In the genomic region with DNA sequence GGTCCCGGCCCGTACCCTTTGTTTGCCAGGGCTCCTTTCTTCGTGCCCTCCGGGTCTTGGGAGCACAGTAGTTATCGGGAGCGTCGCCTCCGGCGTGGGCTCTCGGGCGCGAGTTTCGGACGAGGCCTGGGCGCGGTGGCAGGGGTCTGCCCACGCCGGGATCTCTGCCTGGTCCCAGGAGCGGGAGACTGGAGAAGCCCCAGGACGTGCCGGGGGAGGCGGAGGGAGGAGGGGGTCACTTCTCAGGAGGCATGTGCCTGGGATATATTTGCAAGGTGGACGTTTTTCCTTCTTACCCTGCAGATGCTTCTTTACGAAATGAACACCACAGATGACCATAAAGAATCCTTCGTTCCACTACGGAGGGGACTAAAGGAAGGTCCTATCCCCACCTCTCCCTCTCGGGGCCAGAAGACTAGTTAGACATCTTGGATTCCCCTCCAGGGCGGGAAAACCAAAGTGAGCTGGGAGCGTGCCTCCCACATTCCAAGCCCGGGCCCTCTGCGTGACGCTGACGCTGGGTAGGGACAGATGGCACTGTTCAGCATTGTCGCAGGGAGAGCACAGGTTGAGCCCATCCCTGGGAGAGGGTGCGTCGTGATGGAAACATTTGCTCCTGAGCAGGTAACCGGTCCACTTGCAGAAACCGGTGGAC, we compare ENCODE assay signal across 1 cellular context.
TF ChIP-seq lines count a peak whose summit lies in the region.

No MANE protein-coding gene starts in this region.

TF ChIP-seq in WTC11, 78 proteins besides CTCF, POLR2A, EP300 and RAD21 (continued from another document and continues in another):
- no peak for TF ChIP-seq ARID4B (CRISPR knock-in tag; IDR thresholded peaks at IDR 0.05; ENCODE audit: borderline replicate concordance)
- no peak for TF ChIP-seq NFATC4 (CRISPR knock-in tag; IDR thresholded peaks at IDR 0.05)
- 0 out of 2 replicates have a peak, but pooled peaks have one; percentile 44 for TF ChIP-seq ZNF532 (CRISPR knock-in tag; IDR thresholded peaks at IDR 0.05; ENCODE audit: borderline replicate concordance)
- no peak for TF ChIP-seq ZBTB21 (CRISPR knock-in tag; IDR thresholded peaks at IDR 0.05; ENCODE audit: borderline replicate concordance)
- no peak for TF ChIP-seq MLX (CRISPR knock-in tag; IDR thresholded peaks at IDR 0.05)
- TF ChIP-seq ESRRA (CRISPR knock-in tag; IDR thresholded peaks at IDR 0.05; ENCODE audit: borderline replicate concordance), result no peak
- TF ChIP-seq ZNF671 (CRISPR knock-in tag; IDR thresholded peaks at IDR 0.05), result no peak
- 0 out of 2 replicates have a peak, but pooled peaks have one; percentile 37 for TF ChIP-seq ZNF232 (CRISPR knock-in tag; IDR thresholded peaks at IDR 0.05)
- 0 out of 2 replicates have a peak, but pooled peaks have one; percentile 10 for TF ChIP-seq EMX1 (CRISPR knock-in tag; IDR thresholded peaks at IDR 0.05)
- TF ChIP-seq, protein P1, sequence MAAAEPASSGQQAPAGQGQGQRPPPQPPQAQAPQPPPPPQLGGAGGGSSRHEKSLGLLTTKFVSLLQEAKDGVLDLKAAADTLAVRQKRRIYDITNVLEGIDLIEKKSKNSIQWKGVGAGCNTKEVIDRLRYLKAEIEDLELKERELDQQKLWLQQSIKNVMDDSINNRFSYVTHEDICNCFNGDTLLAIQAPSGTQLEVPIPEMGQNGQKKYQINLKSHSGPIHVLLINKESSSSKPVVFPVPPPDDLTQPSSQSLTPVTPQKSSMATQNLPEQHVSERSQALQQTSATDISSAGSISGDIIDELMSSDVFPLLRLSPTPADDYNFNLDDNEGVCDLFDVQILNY (CRISPR knock-in tag; IDR thresholded peaks at IDR 0.05), result no peak; the same call in 1 of the 2 replicates
- no peak; the same call in 1 of the 2 replicates for TF ChIP-seq TP53 (CRISPR knock-in tag; IDR thresholded peaks at IDR 0.05)
- TF ChIP-seq, protein P2, sequence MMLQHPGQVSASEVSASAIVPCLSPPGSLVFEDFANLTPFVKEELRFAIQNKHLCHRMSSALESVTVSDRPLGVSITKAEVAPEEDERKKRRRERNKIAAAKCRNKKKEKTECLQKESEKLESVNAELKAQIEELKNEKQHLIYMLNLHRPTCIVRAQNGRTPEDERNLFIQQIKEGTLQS (CRISPR knock-in tag; conservative IDR thresholded peaks at IDR 0.05), result no peak
- TF ChIP-seq RELA (CRISPR knock-in tag; IDR thresholded peaks at IDR 0.05; ENCODE audit: borderline replicate concordance), result no peak; the same call in 1 of the 2 replicates
- no peak for TF ChIP-seq NR3C1 (CRISPR knock-in tag; conservative IDR thresholded peaks at IDR 0.05; ENCODE audit: low read depth)
- no peak for TF ChIP-seq SMAD4 (CRISPR knock-in tag; IDR thresholded peaks at IDR 0.05)
- TF ChIP-seq OVOL2 (CRISPR knock-in tag; IDR thresholded peaks at IDR 0.05; ENCODE audit: borderline replicate concordance), result no peak
- no peak for TF ChIP-seq AR (CRISPR knock-in tag; IDR thresholded peaks at IDR 0.05)
- no peak for TF ChIP-seq MYBL2 (CRISPR knock-in tag; IDR thresholded peaks at IDR 0.05)
- TF ChIP-seq, protein P3, sequence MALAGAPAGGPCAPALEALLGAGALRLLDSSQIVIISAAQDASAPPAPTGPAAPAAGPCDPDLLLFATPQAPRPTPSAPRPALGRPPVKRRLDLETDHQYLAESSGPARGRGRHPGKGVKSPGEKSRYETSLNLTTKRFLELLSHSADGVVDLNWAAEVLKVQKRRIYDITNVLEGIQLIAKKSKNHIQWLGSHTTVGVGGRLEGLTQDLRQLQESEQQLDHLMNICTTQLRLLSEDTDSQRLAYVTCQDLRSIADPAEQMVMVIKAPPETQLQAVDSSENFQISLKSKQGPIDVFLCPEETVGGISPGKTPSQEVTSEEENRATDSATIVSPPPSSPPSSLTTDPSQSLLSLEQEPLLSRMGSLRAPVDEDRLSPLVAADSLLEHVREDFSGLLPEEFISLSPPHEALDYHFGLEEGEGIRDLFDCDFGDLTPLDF (CRISPR knock-in tag; IDR thresholded peaks at IDR 0.05), result peak; percentile 69; the same call in 1 of the 2 replicates
- TF ChIP-seq, protein P4, sequence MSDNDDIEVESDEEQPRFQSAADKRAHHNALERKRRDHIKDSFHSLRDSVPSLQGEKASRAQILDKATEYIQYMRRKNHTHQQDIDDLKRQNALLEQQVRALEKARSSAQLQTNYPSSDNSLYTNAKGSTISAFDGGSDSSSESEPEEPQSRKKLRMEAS (CRISPR knock-in tag; IDR thresholded peaks at IDR 0.05), result peak; percentile 59; the same call in 1 of the 2 replicates
- TF ChIP-seq TCF7 (CRISPR knock-in tag; IDR thresholded peaks at IDR 0.05; ENCODE audit: low read depth), result no peak
- TF ChIP-seq, protein P5, sequence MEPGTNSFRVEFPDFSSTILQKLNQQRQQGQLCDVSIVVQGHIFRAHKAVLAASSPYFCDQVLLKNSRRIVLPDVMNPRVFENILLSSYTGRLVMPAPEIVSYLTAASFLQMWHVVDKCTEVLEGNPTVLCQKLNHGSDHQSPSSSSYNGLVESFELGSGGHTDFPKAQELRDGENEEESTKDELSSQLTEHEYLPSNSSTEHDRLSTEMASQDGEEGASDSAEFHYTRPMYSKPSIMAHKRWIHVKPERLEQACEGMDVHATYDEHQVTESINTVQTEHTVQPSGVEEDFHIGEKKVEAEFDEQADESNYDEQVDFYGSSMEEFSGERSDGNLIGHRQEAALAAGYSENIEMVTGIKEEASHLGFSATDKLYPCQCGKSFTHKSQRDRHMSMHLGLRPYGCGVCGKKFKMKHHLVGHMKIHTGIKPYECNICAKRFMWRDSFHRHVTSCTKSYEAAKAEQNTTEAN (CRISPR knock-in tag; IDR thresholded peaks at IDR 0.05), result no peak
- TF ChIP-seq, protein P6, sequence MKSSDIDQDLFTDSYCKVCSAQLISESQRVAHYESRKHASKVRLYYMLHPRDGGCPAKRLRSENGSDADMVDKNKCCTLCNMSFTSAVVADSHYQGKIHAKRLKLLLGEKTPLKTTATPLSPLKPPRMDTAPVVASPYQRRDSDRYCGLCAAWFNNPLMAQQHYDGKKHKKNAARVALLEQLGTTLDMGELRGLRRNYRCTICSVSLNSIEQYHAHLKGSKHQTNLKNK (CRISPR knock-in tag; IDR thresholded peaks at IDR 0.05), result no peak
- TF ChIP-seq, protein P7, sequence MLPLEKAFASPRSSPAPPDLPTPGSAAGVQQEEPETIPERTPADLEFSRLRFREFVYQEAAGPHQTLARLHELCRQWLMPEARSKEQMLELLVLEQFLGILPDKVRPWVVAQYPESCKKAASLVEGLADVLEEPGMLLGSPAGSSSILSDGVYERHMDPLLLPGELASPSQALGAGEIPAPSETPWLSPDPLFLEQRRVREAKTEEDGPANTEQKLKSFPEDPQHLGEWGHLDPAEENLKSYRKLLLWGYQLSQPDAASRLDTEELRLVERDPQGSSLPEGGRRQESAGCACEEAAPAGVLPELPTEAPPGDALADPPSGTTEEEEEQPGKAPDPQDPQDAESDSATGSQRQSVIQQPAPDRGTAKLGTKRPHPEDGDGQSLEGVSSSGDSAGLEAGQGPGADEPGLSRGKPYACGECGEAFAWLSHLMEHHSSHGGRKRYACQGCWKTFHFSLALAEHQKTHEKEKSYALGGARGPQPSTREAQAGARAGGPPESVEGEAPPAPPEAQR (CRISPR knock-in tag; IDR thresholded peaks at IDR 0.05), result no peak
- TF ChIP-seq TEAD4 (CRISPR knock-in tag; IDR thresholded peaks at IDR 0.05), result peak; percentile 39; the same call in 1 of the 2 replicates
- no peak for TF ChIP-seq ZNF263 (CRISPR knock-in tag; IDR thresholded peaks at IDR 0.05; ENCODE audit: low read depth)
- no peak for TF ChIP-seq ZNF138 (CRISPR knock-in tag; conservative IDR thresholded peaks at IDR 0.05)
- TF ChIP-seq SMAD3 (CRISPR knock-in tag; IDR thresholded peaks at IDR 0.05; ENCODE audit: borderline replicate concordance), result 0 out of 2 replicates have a peak, but pooled peaks have one; percentile 31
- TF ChIP-seq ZNF423 (CRISPR knock-in tag; IDR thresholded peaks at IDR 0.05), result no peak
- no peak for TF ChIP-seq ZNF416 (CRISPR knock-in tag; IDR thresholded peaks at IDR 0.05)
- TF ChIP-seq FOXK1 (CRISPR knock-in tag; IDR thresholded peaks at IDR 0.05), result no peak
- TF ChIP-seq GRHL2 (CRISPR knock-in tag; IDR thresholded peaks at IDR 0.05; ENCODE audit: insufficient replicate concordance, severe bottlenecking), result no peak
- TF ChIP-seq PRRX2 (CRISPR knock-in tag; IDR thresholded peaks at IDR 0.05), result peak; percentile 77; the same call in 1 of the 2 replicates
- TF ChIP-seq MXD4 (CRISPR knock-in tag; IDR thresholded peaks at IDR 0.05; ENCODE audit: borderline replicate concordance), result no peak
